23 cellular contexts compared by ENCODE assay signal in the genomic region with DNA sequence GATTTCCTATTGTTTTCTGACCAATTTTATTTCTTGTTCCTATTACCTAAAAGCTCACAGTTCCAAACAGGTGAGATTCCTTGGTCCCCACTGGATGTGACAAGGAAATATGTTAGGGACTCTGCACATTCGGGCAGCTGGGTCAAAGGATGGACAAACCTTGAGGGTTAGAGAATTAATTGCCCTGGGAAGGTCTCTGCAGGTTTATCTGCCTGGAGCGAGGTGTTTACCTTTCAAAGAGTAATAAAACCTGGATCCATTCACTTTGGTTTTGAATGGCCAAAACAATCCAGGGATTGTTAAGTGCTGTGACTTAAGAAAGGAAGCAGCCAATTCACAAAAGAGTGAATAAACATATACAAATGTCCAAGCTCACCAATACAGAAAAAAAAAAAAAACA. TPM values are rescaled to one million over a fixed set of nuclear protein-coding genes. Genes with fewer than 3 reads are reported as not detected.
DNase-seq lines count a peak whose midpoint lies in the region; ATAC-seq lines count a peak whose summit lies in the region.
"Had no signal": no experiment of that assay in that cellular context is flagged by ENCODE, and none has a peak within 500 bp of the region (broad histone marks: within the 10 kb centered on the region; RNA-seq: fewer than 3 reads in every experiment).

No MANE protein-coding gene starts in this region.

- peaks cover 37% of the 10 kb centered on the region for H3K4me1 ChIP-seq in iPS-18a (ENCODE audit: control insufficient read depth, low read depth, low read length)
- H3K4me1 ChIP-seq: SJCRH30 had no signal

- H3K36me3 ChIP-seq in iPS-18a (ENCODE audit: control insufficient read depth, low read depth, low read length): no peaks in the 10 kb centered on the region
- H3K36me3 ChIP-seq: esophagus squamous epithelium, MG63, SJCRH30, suprapubic skin had no signal

- no peaks in the 10 kb centered on the region for H3K9me3 ChIP-seq in iPS-18a (ENCODE audit: control insufficient read depth, low read depth, low read length)
- H3K9me3 ChIP-seq: esophagus squamous epithelium, MG63, SJCRH30, suprapubic skin had no signal

- H3K9ac ChIP-seq in iPS-18a (ENCODE audit: low read length): no peak overlapping the region

- H3K27ac ChIP-seq in iPS-18a (ENCODE audit: low read length): no peak overlapping the region
- H3K27ac ChIP-seq: esophagus squamous epithelium, SJCRH30, suprapubic skin had no signal

- peak; percentile 14 for DNase-seq in COR-L47 (lab: John Stamatoyannopoulos, UW)
- DNase-seq in ELF-1 (ENCODE audit: low read depth, low spot score): peak; percentile 61
- peak; percentile 59 for DNase-seq in NCI-H345 treated with DMSO at 0.1 percent for 48 hours (lab: John Stamatoyannopoulos, UW; ENCODE audit: unreplicated experiment)
- no peak for DNase-seq in AG08395 (ENCODE audit: low spot score)
- DNase-seq in cerebellum (ENCODE audit: low spot score): no peak
- DNase-seq: activated effector memory CD4-positive, alpha-beta T cell treated with anti-CD3 and anti-CD28 coated beads, Interleukin-2, amount 50 U/mL, for 16 hours; C1 segment of cervical spinal cord; Calu3; esophagus squamous epithelium; hippocampal formation; left ventricle myocardium superior; MG63; natural killer cell; NCI-H1694; NCI-H226; retina; SJCRH30; small intestine; stimulated activated CD4-positive, alpha-beta T cell treated with anti-CD3 and anti-CD28 coated beads, Interleukin-1b, Interleukin-23, amount 100 ng/mL, for 48 hours had no signal

- ATAC-seq in GM21390 (IDR thresholded peaks at IDR 0.05; ENCODE audit: unreplicated experiment): no peak
- ATAC-seq: K562, left ventricle myocardium superior, natural killer cell had no signal

- H3K27me3 ChIP-seq in iPS-18a (ENCODE audit: control insufficient read depth, insufficient read depth, low read length): no peaks in the 10 kb centered on the region
- H3K27me3 ChIP-seq: MG63, SJCRH30, suprapubic skin had no signal

- peak overlapping the region; percentile 17 for H3K4me3 ChIP-seq in iPS-18a (ENCODE audit: low read length)
- H3K4me3 ChIP-seq: esophagus squamous epithelium, K562, MG63, SJCRH30, suprapubic skin had no signal

RNA-seq across cellular contexts. Expression of gene RAB4A, which starts 33.6 kb away (rescaled TPM):
- 26.5 TPM for total RNA-seq in cerebellum

Comparison
In these comparisons a context has a peak if more than half of its experiments do, and no peak if none do; other contexts are left out.
1. DNase-seq: peak in COR-L47 (single experiment), ELF-1 (single experiment) and NCI-H345 treated with DMSO at 0.1 percent for 48 hours (single experiment); none in AG08395 (single experiment) and cerebellum (single experiment).